In the genomic region with DNA sequence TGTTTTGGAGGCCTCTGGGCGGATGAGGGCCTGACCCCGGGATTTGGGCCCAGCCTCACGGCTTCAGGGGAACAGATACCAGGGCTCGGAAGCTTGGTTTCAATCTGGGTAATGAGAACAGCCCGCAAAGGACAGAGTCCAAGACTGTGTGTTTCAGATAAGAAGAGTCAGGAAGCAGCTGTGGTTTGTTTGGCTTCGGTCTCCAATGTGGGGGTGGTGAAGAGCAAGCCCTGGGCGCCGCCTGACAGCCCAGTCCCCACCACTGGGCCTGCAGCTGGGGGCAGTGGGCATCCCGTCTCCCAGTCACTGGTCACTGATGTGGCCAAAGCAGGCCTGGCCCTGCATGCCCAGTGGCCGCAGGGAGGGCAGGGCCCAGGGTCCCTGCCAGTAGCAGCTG, we compare ENCODE assay signal across 8 cellular contexts. TPM values are rescaled to one million over a fixed set of nuclear protein-coding genes. Genes with fewer than 3 reads are reported as not detected.
DNase-seq lines count a peak whose midpoint lies in the region; ATAC-seq lines count a peak whose summit lies in the region.

No MANE protein-coding gene starts in this region.

- H3K9me3 Mint-ChIP-seq in activated CD4-positive, alpha-beta memory T cell treated with anti-CD3 and anti-CD28 coated beads, Interleukin-2, amount 10 ng/mL, durations not matched to agents 7 days and 5 days = no peaks in the 10 kb centered on the region

- H3K27ac Mint-ChIP-seq in activated CD4-positive, alpha-beta memory T cell treated with anti-CD3 and anti-CD28 coated beads, Interleukin-2, amount 10 ng/mL, durations not matched to agents 7 days and 5 days = peak overlapping the region; percentile 54

- H3K36me3 Mint-ChIP-seq in activated CD4-positive, alpha-beta memory T cell treated with anti-CD3 and anti-CD28 coated beads, Interleukin-2, amount 10 ng/mL, durations not matched to agents 7 days and 5 days (ENCODE audit: low read depth) = no peaks in the 10 kb centered on the region

- peaks cover 13% of the 10 kb centered on the region for H3K4me1 Mint-ChIP-seq in activated CD4-positive, alpha-beta memory T cell treated with anti-CD3 and anti-CD28 coated beads, Interleukin-2, amount 10 ng/mL, durations not matched to agents 7 days and 5 days

- CTCF ChIA-PET in activated CD4-positive, alpha-beta memory T cell treated with anti-CD3 and anti-CD28 coated beads, Interleukin-2, amount 10 ng/mL, durations not matched to agents 7 days and 5 days (lab: Charles Lee) = interaction anchor here (0.9 to 2.5 kb wide), 5 partner anchors 10 to 280 kb away, joined by 3 to 8 read pairs (median 3); no protein-coding TSS in a partner anchor

- no peak overlapping the region for H3K4me3 Mint-ChIP-seq in activated CD4-positive, alpha-beta memory T cell treated with anti-CD3 and anti-CD28 coated beads, Interleukin-2, amount 10 ng/mL, durations not matched to agents 7 days and 5 days

- peak; percentile 45 for DNase-seq in activated CD4-positive, alpha-beta memory T cell treated with anti-CD3 and anti-CD28 coated beads, Interleukin-2, amount 10 ng/mL, durations not matched to agents 7 days and 5 days
- DNase-seq in medulla oblongata (ENCODE audit: extremely low spot score) = peak; percentile 28
- DNase-seq in stimulated activated CD4-positive, alpha-beta T cell treated with anti-CD3 and anti-CD28 coated beads, Interleukin-15, amount 100 ng/mL, for 24 hours = no peak
- no peak for DNase-seq in NCI-H774 (lab: John Stamatoyannopoulos, UW)
- no peak for DNase-seq in NCI-H748 treated with DMSO at 0.1 percent for 48 hours (lab: John Stamatoyannopoulos, UW)
- no peak for DNase-seq in NCI-H187 treated with DMSO at 0.1 percent for 48 hours (lab: John Stamatoyannopoulos, UW)

- peaks cover 15% of the 10 kb centered on the region for H3K27me3 Mint-ChIP-seq in activated CD4-positive, alpha-beta memory T cell treated with anti-CD3 and anti-CD28 coated beads, Interleukin-2, amount 10 ng/mL, durations not matched to agents 7 days and 5 days

- POLR2A ChIA-PET in activated CD4-positive, alpha-beta memory T cell treated with anti-CD3 and anti-CD28 coated beads, Interleukin-2, amount 10 ng/mL, durations not matched to agents 7 days and 5 days (lab: Charles Lee) = interaction anchor here (1.2 to 1.5 kb wide), 2 partner anchors 10 to 80 kb away, joined by 4 read pairs; a partner anchor contains a TSS

- ATAC-seq in GM19023 (IDR thresholded peaks at IDR 0.05; ENCODE audit: unreplicated experiment) = peak; percentile 92
- ATAC-seq in HG02884 (IDR thresholded peaks at IDR 0.05; ENCODE audit: unreplicated experiment) = peak; percentile 95

RNA-seq across cellular contexts. Expression of a gene that starts 9.1 kb away (rescaled TPM):
- total RNA-seq in activated CD4-positive, alpha-beta memory T cell treated with anti-CD3 and anti-CD28 coated beads, Interleukin-2, amount 10 ng/mL, durations not matched to agents 7 days and 5 days = 1 to 10 TPM; 2.4 to 3.5 TPM

Comparison
In these comparisons a context has a peak if more than half of its experiments do, and no peak if none do; other contexts are left out.
1. DNase-seq: peak in activated CD4-positive, alpha-beta memory T cell treated with anti-CD3 and anti-CD28 coated beads, Interleukin-2, amount 10 ng/mL, durations not matched to agents 7 days and 5 days (single experiment) and medulla oblongata (single experiment); none in stimulated activated CD4-positive, alpha-beta T cell treated with anti-CD3 and anti-CD28 coated beads, Interleukin-15, amount 100 ng/mL, for 24 hours (single experiment), NCI-H774 (single experiment), NCI-H748 treated with DMSO at 0.1 percent for 48 hours (single experiment) and NCI-H187 treated with DMSO at 0.1 percent for 48 hours (single experiment).